In genomic region chr2:47599171-47599570, GRCh38 we compare ENCODE assay signal across 25 cellular contexts. TPM values are rescaled to one million over a fixed set of nuclear protein-coding genes. Genes with fewer than 3 reads are reported as not detected.
"Had no signal": no experiment of that assay in that cellular context is flagged by ENCODE, and none has a peak within 500 bp of the region (broad histone marks: within the 10 kb centered on the region; RNA-seq: fewer than 3 reads in every experiment).

No MANE protein-coding gene starts in this region.

- H3K4me3 Mint-ChIP-seq: activated naive CD4-positive, alpha-beta T cell treated with anti-CD3 and anti-CD28 coated beads, Interleukin-2, amount 10 ng/mL, durations not matched to agents 7 days and 5 days; activated naive CD8-positive, alpha-beta T cell treated with anti-CD3 and anti-CD28 coated beads, Interleukin-2, amount 50 U/mL, for 24 hours; activated T-cell treated with anti-CD3 and anti-CD28 coated beads, Interleukin-2, amount 50 U/mL, for 4 hours; immature natural killer cell; stimulated activated naive CD8-positive, alpha-beta T cell treated with anti-CD3 and anti-CD28 coated beads, Interleukin-15, Interleukin-2, amounts not matched to agents 100 ng/mL and 50 ng/mL, for 24 hours had no signal

- H3K27me3 Mint-ChIP-seq: activated naive CD8-positive, alpha-beta T cell treated with anti-CD3 and anti-CD28 coated beads, Interleukin-2, amount 50 U/mL, for 24 hours; stimulated activated naive CD8-positive, alpha-beta T cell treated with anti-CD3 and anti-CD28 coated beads, Interleukin-15, Interleukin-2, amounts not matched to agents 100 ng/mL and 50 ng/mL, for 24 hours had no signal

- H3K36me3 ChIP-seq: brain microvascular endothelial cell, colonic mucosa, gastrocnemius medialis, heart left ventricle, left ventricle myocardium inferior, sigmoid colon, tibial nerve, uterus had no signal

- H3K9me3 ChIP-seq: colonic mucosa, gastrocnemius medialis, heart left ventricle, left ventricle myocardium inferior, sigmoid colon, tibial nerve, uterus had no signal

- H3K4me3 ChIP-seq: colonic mucosa, gastrocnemius medialis, heart left ventricle, left ventricle myocardium inferior, sigmoid colon, tibial nerve, uterus had no signal

- H3K36me3 Mint-ChIP-seq: activated naive CD4-positive, alpha-beta T cell treated with anti-CD3 and anti-CD28 coated beads, Interleukin-2, amount 10 ng/mL, durations not matched to agents 7 days and 5 days; immature natural killer cell had no signal

- FAIRE-seq: endometrium had no signal

- H3K27ac ChIP-seq: brain microvascular endothelial cell, colonic mucosa, gastrocnemius medialis, heart left ventricle, left ventricle myocardium inferior, sigmoid colon, tibial nerve, uterus had no signal

- DNase-seq: activated CD4-positive, alpha-beta T cell treated with anti-CD3 and anti-CD28 coated beads, Interleukin-2, amount 50 U/mL, for 1 hour; activated CD8-positive, alpha-beta memory T cell treated with anti-CD3 and anti-CD28 coated beads, Interleukin-2, amount 50 U/mL, for 4 hours; activated naive CD4-positive, alpha-beta T cell treated with anti-CD3 and anti-CD28 coated beads, Interleukin-2, amount 10 ng/mL, durations not matched to agents 7 days and 5 days; activated naive CD8-positive, alpha-beta T cell treated with anti-CD3 and anti-CD28 coated beads, Interleukin-2, amount 50 U/mL, for 24 hours; activated T-cell treated with anti-CD3 and anti-CD28 coated beads, Interleukin-2, amount 50 U/mL, for 4 hours; anterior cingulate cortex; brain microvascular endothelial cell; central memory CD4-positive, alpha-beta T cell; colonic mucosa; gastrocnemius medialis; heart left ventricle; immature natural killer cell; kidney glomerular epithelial cell; left ventricle myocardium inferior; mammary epithelial cell; occipital lobe; posterior cingulate gyrus; sigmoid colon; T-helper 9 cell; uterus had no signal

- H3K27me3 ChIP-seq: brain microvascular endothelial cell, colonic mucosa, gastrocnemius medialis, heart left ventricle, sigmoid colon, tibial nerve, uterus had no signal

- H3K27ac Mint-ChIP-seq: activated naive CD4-positive, alpha-beta T cell treated with anti-CD3 and anti-CD28 coated beads, Interleukin-2, amount 10 ng/mL, durations not matched to agents 7 days and 5 days; activated naive CD8-positive, alpha-beta T cell treated with anti-CD3 and anti-CD28 coated beads, Interleukin-2, amount 50 U/mL, for 24 hours; immature natural killer cell; stimulated activated naive CD8-positive, alpha-beta T cell treated with anti-CD3 and anti-CD28 coated beads, Interleukin-15, Interleukin-2, amounts not matched to agents 100 ng/mL and 50 ng/mL, for 24 hours had no signal

- H3K4me1 ChIP-seq: colonic mucosa, gastrocnemius medialis, heart left ventricle, left ventricle myocardium inferior, sigmoid colon, tibial nerve, uterus had no signal

- H3K4me1 Mint-ChIP-seq: activated naive CD4-positive, alpha-beta T cell treated with anti-CD3 and anti-CD28 coated beads, Interleukin-2, amount 10 ng/mL, durations not matched to agents 7 days and 5 days; activated naive CD8-positive, alpha-beta T cell treated with anti-CD3 and anti-CD28 coated beads, Interleukin-2, amount 50 U/mL, for 24 hours; immature natural killer cell had no signal

- ATAC-seq: activated CD4-positive, CD25-positive, alpha-beta regulatory T cell treated with anti-CD3 and anti-CD28 coated beads, Interleukin-2, amount 50 U/mL, for 24 hours; activated naive CD8-positive, alpha-beta T cell treated with anti-CD3 and anti-CD28 coated beads, Interleukin-2, amount 50 U/mL, for 24 hours; activated T-cell treated with anti-CD3 and anti-CD28 coated beads, Interleukin-2, amount 50 U/mL, for 4 hours; gastrocnemius medialis; heart left ventricle had no signal

RNA-seq across cellular contexts. Expression of gene KCNK12, which starts 28.4 kb away (rescaled TPM):
- total RNA-seq: gastrocnemius medialis, mammary epithelial cell, myocyte had no signal
